Comparison of ENCODE assay signal across 1 cellular context in the genomic region with DNA sequence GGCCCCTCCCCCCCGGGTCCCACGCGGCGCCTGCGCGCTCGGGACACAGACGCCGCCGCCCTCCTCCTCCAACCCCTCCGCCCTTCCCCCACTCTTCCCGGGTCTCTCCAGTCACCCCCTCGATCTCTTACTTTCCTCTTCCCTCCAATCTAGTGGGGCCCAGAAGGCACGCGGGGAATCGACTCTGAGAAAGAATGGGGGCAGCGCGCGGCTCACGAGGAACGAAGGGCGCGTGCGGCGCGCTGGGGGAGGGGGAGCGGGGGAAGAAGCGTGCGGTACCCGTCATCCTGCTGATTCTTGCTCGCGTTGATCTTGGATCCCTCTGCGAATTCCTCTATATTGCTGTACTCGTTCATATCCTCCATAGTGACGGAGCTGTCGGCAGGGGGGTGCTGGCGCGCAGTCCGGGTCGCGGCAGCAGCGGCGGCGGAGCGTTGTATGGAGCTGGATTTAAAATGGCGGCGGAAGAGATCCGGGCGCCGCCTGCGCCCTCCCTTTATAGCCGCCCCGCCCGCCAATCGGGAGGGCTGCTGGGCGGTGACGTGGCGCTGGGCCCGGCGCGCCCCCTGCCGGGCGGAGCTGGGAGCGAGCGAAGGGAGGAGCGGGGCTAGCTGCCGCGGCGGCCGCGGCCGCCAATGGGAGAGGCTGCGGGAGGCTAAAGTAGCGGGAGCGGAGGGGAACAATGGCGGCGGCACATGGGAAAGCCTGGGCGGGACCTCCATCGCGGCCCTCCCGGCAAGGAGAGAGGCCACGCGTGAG.
TF ChIP-seq lines count a peak whose summit lies in the region.

No MANE protein-coding gene starts in this region.

TF ChIP-seq in HEK293, 187 proteins besides CTCF, POLR2A, EP300 and RAD21 (continued from another document and continues in another):
- TF ChIP-seq AEBP2 (tag by site-specific recombination; IDR thresholded peaks at IDR 0.05; ENCODE audit: borderline replicate concordance) (no peak), ZFHX2 (tag by site-specific recombination; conservative IDR thresholded peaks at IDR 0.05) (peak; percentile 37; the same call in 1 of the 2 replicates), ZNF558 (tag by site-specific recombination; IDR thresholded peaks at IDR 0.05) (no peak), ZNF221 (tag by site-specific recombination; IDR thresholded peaks at IDR 0.05; ENCODE audit: borderline replicate concordance) (no peak), PRDM1 (tag by site-specific recombination; IDR thresholded peaks at IDR 0.05) (no peak), ZNF266 (tag by site-specific recombination; IDR thresholded peaks at IDR 0.05; ENCODE audit: low read depth) (no peak), ZNF768 (tag by site-specific recombination; IDR thresholded peaks at IDR 0.05) (no peak), ZNF112 (tag by site-specific recombination; IDR thresholded peaks at IDR 0.05) (no peak), SETDB1 (IDR thresholded peaks at IDR 0.05; ENCODE audit: insufficient read length, low read length) (no peak), ZNF639 (tag by site-specific recombination; IDR thresholded peaks at IDR 0.05) (no peak), ZNF140 (tag by site-specific recombination; IDR thresholded peaks at IDR 0.05) (no peak), ZNF792 (tag by site-specific recombination; IDR thresholded peaks at IDR 0.05) (no peak), ZNF138 (tag by site-specific recombination; IDR thresholded peaks at IDR 0.05; ENCODE audit: borderline replicate concordance) (no peak), ZBTB1 (tag by site-specific recombination; IDR thresholded peaks at IDR 0.05) (no peak), ZFP41 (tag by site-specific recombination; IDR thresholded peaks at IDR 0.05; ENCODE audit: borderline replicate concordance) (no peak), SCRT1 (tag by site-specific recombination; IDR thresholded peaks at IDR 0.05; ENCODE audit: borderline replicate concordance) (no peak), ELK4 (IDR thresholded peaks at IDR 0.05; ENCODE audit: borderline replicate concordance, low read depth, low read length) (no peak), ZNF514 (tag by site-specific recombination; IDR thresholded peaks at IDR 0.05) (no peak), SALL2 (tag by site-specific recombination; IDR thresholded peaks at IDR 0.05; ENCODE audit: borderline replicate concordance) (no peak), ZNF645 (tag by site-specific recombination; IDR thresholded peaks at IDR 0.05) (no peak), YY1 (tag by site-specific recombination; IDR thresholded peaks at IDR 0.05) (peak; percentile 77), KLF8 (tag by site-specific recombination; IDR thresholded peaks at IDR 0.05) (peak; percentile 69; the same call in 1 of the 2 replicates), ZNF302 (tag by site-specific recombination; IDR thresholded peaks at IDR 0.05; ENCODE audit: low read depth) (no peak), ZNF621 (tag by site-specific recombination; IDR thresholded peaks at IDR 0.05) (no peak), ZNF585B (tag by site-specific recombination; IDR thresholded peaks at IDR 0.05) (no peak), ZSCAN16 (tag by site-specific recombination; IDR thresholded peaks at IDR 0.05) (no peak), ZNF623 (tag by site-specific recombination; IDR thresholded peaks at IDR 0.05) (no peak), ZNF449 (tag by site-specific recombination; IDR thresholded peaks at IDR 0.05) (no peak), ZBTB26 (tag by site-specific recombination; optimal IDR thresholded peaks at IDR 0.05) (peak; percentile 66), ZBTB44 (tag by site-specific recombination; IDR thresholded peaks at IDR 0.05) (0 out of 2 replicates have a peak, but pooled peaks have one; percentile 5), ZNF837 (tag by site-specific recombination; IDR thresholded peaks at IDR 0.05) (no peak)
- TF ChIP-seq, protein P1, sequence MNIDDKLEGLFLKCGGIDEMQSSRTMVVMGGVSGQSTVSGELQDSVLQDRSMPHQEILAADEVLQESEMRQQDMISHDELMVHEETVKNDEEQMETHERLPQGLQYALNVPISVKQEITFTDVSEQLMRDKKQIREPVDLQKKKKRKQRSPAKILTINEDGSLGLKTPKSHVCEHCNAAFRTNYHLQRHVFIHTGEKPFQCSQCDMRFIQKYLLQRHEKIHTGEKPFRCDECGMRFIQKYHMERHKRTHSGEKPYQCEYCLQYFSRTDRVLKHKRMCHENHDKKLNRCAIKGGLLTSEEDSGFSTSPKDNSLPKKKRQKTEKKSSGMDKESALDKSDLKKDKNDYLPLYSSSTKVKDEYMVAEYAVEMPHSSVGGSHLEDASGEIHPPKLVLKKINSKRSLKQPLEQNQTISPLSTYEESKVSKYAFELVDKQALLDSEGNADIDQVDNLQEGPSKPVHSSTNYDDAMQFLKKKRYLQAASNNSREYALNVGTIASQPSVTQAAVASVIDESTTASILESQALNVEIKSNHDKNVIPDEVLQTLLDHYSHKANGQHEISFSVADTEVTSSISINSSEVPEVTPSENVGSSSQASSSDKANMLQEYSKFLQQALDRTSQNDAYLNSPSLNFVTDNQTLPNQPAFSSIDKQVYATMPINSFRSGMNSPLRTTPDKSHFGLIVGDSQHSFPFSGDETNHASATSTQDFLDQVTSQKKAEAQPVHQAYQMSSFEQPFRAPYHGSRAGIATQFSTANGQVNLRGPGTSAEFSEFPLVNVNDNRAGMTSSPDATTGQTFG (tag by site-specific recombination; IDR thresholded peaks at IDR 0.05; ENCODE audit: borderline replicate concordance) = no peak
- TF ChIP-seq, protein P2, sequence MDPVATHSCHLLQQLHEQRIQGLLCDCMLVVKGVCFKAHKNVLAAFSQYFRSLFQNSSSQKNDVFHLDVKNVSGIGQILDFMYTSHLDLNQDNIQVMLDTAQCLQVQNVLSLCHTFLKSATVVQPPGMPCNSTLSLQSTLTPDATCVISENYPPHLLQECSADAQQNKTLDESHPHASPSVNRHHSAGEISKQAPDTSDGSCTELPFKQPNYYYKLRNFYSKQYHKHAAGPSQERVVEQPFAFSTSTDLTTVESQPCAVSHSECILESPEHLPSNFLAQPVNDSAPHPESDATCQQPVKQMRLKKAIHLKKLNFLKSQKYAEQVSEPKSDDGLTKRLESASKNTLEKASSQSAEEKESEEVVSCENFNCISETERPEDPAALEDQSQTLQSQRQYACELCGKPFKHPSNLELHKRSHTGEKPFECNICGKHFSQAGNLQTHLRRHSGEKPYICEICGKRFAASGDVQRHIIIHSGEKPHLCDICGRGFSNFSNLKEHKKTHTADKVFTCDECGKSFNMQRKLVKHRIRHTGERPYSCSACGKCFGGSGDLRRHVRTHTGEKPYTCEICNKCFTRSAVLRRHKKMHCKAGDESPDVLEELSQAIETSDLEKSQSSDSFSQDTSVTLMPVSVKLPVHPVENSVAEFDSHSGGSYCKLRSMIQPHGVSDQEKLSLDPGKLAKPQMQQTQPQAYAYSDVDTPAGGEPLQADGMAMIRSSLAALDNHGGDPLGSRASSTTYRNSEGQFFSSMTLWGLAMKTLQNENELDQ (tag by site-specific recombination; IDR thresholded peaks at IDR 0.05; ENCODE audit: low read depth) = no peak
- TF ChIP-seq, protein P3, sequence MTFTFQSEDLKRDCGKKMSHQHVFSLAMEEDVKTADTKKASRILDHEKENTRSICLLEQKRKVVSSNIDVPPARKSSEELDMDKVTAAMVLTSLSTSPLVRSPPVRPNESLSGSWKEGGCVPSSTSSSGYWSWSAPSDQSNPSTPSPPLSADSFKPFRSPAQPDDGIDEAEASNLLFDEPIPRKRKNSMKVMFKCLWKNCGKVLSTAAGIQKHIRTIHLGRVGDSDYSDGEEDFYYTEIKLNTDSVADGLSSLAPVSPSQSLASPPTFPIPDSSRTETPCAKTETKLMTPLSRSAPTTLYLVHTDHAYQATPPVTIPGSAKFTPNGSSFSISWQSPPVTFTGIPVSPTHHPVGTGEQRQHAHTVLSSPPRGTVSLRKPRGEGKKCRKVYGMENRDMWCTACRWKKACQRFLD (tag by site-specific recombination; IDR thresholded peaks at IDR 0.05) = no peak
- TF ChIP-seq, protein P4, sequence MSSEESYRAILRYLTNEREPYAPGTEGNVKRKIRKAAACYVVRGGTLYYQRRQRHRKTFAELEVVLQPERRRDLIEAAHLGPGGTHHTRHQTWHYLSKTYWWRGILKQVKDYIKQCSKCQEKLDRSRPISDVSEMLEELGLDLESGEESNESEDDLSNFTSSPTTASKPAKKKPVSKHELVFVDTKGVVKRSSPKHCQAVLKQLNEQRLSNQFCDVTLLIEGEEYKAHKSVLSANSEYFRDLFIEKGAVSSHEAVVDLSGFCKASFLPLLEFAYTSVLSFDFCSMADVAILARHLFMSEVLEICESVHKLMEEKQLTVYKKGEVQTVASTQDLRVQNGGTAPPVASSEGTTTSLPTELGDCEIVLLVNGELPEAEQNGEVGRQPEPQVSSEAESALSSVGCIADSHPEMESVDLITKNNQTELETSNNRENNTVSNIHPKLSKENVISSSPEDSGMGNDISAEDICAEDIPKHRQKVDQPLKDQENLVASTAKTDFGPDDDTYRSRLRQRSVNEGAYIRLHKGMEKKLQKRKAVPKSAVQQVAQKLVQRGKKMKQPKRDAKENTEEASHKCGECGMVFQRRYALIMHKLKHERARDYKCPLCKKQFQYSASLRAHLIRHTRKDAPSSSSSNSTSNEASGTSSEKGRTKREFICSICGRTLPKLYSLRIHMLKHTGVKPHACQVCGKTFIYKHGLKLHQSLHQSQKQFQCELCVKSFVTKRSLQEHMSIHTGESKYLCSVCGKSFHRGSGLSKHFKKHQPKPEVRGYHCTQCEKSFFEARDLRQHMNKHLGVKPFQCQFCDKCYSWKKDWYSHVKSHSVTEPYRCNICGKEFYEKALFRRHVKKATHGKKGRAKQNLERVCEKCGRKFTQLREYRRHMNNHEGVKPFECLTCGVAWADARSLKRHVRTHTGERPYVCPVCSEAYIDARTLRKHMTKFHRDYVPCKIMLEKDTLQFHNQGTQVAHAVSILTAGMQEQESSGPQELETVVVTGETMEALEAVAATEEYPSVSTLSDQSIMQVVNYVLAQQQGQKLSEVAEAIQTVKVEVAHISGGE (tag by site-specific recombination; conservative IDR thresholded peaks at IDR 0.05; ENCODE audit: low read depth) = no peak
